Comparison of ENCODE assay signal across 8 cellular contexts in the genomic region with DNA sequence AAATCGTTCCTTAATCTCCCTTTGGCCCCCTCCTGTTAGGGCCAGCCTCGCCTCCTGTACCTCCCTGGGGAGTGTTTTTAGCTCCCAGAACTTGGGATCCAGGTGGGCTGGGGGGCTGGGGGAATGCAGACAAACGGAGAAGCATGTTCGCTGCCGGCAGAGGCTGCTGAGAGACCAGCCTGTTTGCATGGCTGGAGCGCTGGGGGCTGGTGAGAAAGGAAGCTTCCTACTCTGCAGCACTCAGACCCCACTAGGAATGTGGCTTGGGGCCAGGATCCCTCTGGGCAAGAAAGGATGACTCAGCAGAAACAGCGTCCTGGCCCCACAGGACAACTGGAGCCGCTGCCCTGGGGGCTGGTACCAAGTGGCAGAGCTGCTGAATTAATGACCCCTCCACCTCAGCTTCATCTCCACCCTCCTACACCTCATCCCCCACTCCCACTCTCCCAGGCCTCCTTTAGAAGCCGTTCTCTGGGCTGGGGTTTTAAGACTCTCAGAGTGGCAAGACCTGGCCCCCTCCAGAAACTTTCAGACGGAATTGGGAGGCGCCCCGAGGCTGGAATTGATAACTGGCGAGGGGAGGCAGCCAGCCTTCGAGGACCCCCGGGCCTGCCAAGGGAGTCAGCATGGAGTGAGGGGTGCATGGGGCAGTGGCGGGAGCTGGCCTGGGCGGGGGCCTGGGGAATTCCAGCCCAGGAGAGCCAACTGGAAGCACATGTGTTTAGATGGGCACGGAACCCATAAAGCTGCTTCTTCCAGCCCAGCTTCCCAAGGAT. TPM values are rescaled to one million over a fixed set of nuclear protein-coding genes. Genes with fewer than 3 reads are reported as not detected.
DNase-seq lines count a peak whose midpoint lies in the region; ATAC-seq, FAIRE-seq and TF ChIP-seq lines count a peak whose summit lies in the region.

No MANE protein-coding gene starts in this region.

- no peaks in the 10 kb centered on the region for H3K36me3 ChIP-seq in kidney (ENCODE audit: control insufficient read depth in 1 of 2, insufficient read depth in 2 of 2, low read length in 2 of 2)
- H3K36me3 ChIP-seq in stomach, result no peaks in the 10 kb centered on the region

- H3K9me3 ChIP-seq in kidney (ENCODE audit: control insufficient read depth in 1 of 2, low read length in 2 of 2) (no peaks in the 10 kb centered on the region), stomach (no peaks in the 10 kb centered on the region)

- intact Hi-C loops in kidney (cut with DNase I) (no loop called here), stomach (cut with DNase I; ENCODE audit: low total_unique reads) (no loop called here)

- peak; percentile 41 for TF ChIP-seq CTCF in cardiac fibroblast (IDR thresholded peaks at IDR 0.05; ENCODE audit: low read depth, low read length)
- no peak for TF ChIP-seq CTCF in kidney (IDR thresholded peaks at IDR 0.05; ENCODE audit: borderline replicate concordance, extremely low read depth, insufficient read depth)
- TF ChIP-seq CTCF in stomach (IDR thresholded peaks at IDR 0.05), result no peak

- no peak for FAIRE-seq in kidney (lab: Jason Lieb, UNC)

- H3K27me3 ChIP-seq in stomach, result no peaks in the 10 kb centered on the region

- DNase-seq in SHP77 (lab: John Stamatoyannopoulos, UW), result peak; percentile 26 to 58
- DNase-seq in SHP77 treated with DMSO at 0.1 percent for 48 hours (lab: John Stamatoyannopoulos, UW), result no peak
- DNase-seq in NCI-H69 (lab: John Stamatoyannopoulos, UW), result peak; percentile 91
- peak; percentile 85 to 97 for DNase-seq in cardiac fibroblast (ENCODE audit: low read depth in 2 of 2)
- DNase-seq in kidney, result peak; percentile 94
- DNase-seq in stomach, result peak; percentile 64

- TF ChIP-seq EP300 in stomach (IDR thresholded peaks at IDR 0.05), result no peak

- WGBS in stomach, 5 donors, result 30 to 50% (median 46%) methylated on average over 10 to 18 of the region's 18 CpGs

- H3K9ac ChIP-seq in kidney (ENCODE audit: low read length in 2 of 2), result peak overlapping the region in 1 of 2 donors; percentile 24

- H3K4me1 ChIP-seq in kidney (ENCODE audit: control insufficient read depth in 1 of 2, insufficient read depth in 1 of 2, low read depth in 1 of 2, low read length in 2 of 2) (peaks cover 5 to 35% of the 10 kb centered on the region in 2 donors), stomach (peaks cover 49 to 90% (median 52%) of the 10 kb centered on the region in 4 donors)

- no peak for TF ChIP-seq POLR2A in stomach (IDR thresholded peaks at IDR 0.05)

- ATAC-seq in GM18873 (IDR thresholded peaks at IDR 0.05; ENCODE audit: low FRiP score, unreplicated experiment), result no peak
- ATAC-seq in activated CD4-positive, CD25-positive, alpha-beta regulatory T cell treated with anti-CD3 and anti-CD28 coated beads, Interleukin-2, amount 50 U/mL, for 24 hours, result no peak

- H3K4me3 ChIP-seq in cardiac fibroblast (replicated peaks in 1 of 2; ENCODE audit: low read depth in 2 of 2, low read length in 2 of 2) (no peak overlapping the region), kidney (ENCODE audit: low read length in 2 of 2) (no peak overlapping the region), stomach (no peak overlapping the region)

- H3K27ac ChIP-seq in kidney (ENCODE audit: low read depth in 2 of 2, low read length in 2 of 2), result peak overlapping the region in 1 of 2 donors; percentile 17
- peak overlapping the region; percentile 9 to 64 (median 59) for H3K27ac ChIP-seq in stomach

RNA-seq across cellular contexts. Expression of a gene that starts 28.5 kb away (rescaled TPM):
- 1.8 TPM for total RNA-seq in kidney
- polyA plus RNA-seq in kidney (ENCODE audit: insufficient read depth, low read depth, low replicate concordance), result not detected
- 100 to 1,000 TPM in 2 of 5 donors, 10 to 100 TPM in 3; 22.3 to 299 (median 85.8) TPM for total RNA-seq in stomach
- 10 to 100 TPM in 1 of 3 donors, 1 to 10 TPM in 2; 9.5 to 40.9 (median 9.6) TPM for polyA plus RNA-seq in stomach

RNA-seq across cellular contexts. Expression of a gene that starts 51.4 kb away (rescaled TPM):
- total RNA-seq in kidney, result 54.7 TPM
- polyA plus RNA-seq in kidney (ENCODE audit: insufficient read depth, low read depth, low replicate concordance), result 405 TPM
- 100 to 1,000 TPM in 2 of 5 donors, 10 to 100 TPM in 3; 32.2 to 213 (median 84.6) TPM for total RNA-seq in stomach
- 100 to 1,000 TPM in 2 of 3 donors, 10 to 100 TPM in 1; 83.8 to 350 (median 194) TPM for polyA plus RNA-seq in stomach
